ENCODE assay signal across 1 cellular context in genomic region chr22:43862882-43863202, GRCh38.
TF ChIP-seq lines count a peak whose summit lies in the region.

No MANE protein-coding gene starts in this region.

TF ChIP-seq in HepG2, 621 proteins besides CTCF, POLR2A, EP300 and RAD21:
- no peak for TF ChIP-seq MAF1 (CRISPR knock-in tag; IDR thresholded peaks at IDR 0.05; ENCODE audit: borderline replicate concordance)
- TF ChIP-seq ZNF775 (CRISPR knock-in tag; IDR thresholded peaks at IDR 0.05; ENCODE audit: borderline replicate concordance): no peak
- no peak for TF ChIP-seq RAD51 (IDR thresholded peaks at IDR 0.05; ENCODE audit: borderline replicate concordance)
- TF ChIP-seq ZNF441 (CRISPR knock-in tag; IDR thresholded peaks at IDR 0.05; ENCODE audit: borderline replicate concordance): no peak
- TF ChIP-seq, protein P1, sequence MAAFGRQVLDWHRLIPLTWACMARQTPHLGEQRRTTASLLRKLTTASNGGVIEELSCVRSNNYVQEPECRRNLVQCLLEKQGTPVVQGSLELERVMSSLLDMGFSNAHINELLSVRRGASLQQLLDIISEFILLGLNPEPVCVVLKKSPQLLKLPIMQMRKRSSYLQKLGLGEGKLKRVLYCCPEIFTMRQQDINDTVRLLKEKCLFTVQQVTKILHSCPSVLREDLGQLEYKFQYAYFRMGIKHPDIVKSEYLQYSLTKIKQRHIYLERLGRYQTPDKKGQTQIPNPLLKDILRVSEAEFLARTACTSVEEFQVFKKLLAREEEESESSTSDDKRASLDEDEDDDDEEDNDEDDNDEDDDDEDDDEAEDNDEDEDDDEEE (CRISPR knock-in tag; IDR thresholded peaks at IDR 0.05): no peak
- no peak for TF ChIP-seq ARID3A (IDR thresholded peaks at IDR 0.05; ENCODE audit: low read depth, low read length)
- no peak for TF ChIP-seq SAFB2 (CRISPR knock-in tag; IDR thresholded peaks at IDR 0.05; ENCODE audit: borderline replicate concordance, low read depth)
- no peak for TF ChIP-seq ETS1 (CRISPR knock-in tag; IDR thresholded peaks at IDR 0.05)
- TF ChIP-seq SRF (IDR thresholded peaks at IDR 0.05; ENCODE audit: low read depth, low read length): no peak
- TF ChIP-seq ZNF101 (CRISPR knock-in tag; IDR thresholded peaks at IDR 0.05; ENCODE audit: borderline replicate concordance, low read depth): no peak
